Comparison of ENCODE assay signal across 28 cellular contexts in the genomic region with DNA sequence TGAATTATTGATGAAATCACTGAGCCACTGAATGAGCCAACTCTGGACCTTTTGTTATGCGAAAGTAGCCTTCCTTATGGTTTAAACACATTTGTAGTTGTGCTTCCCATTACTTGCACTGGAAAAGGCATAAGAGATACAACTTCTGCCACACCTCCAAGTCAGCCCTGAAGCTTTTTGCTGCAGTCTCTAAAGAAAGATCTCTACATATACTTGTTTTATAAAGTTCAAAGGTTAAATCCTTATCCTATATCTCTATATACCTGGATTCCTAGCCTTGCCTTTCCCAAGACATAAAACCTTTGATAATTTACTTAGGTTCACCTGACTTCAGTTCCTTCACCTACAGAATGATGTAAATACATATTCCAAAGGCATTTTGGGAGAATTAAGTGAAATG.
"Had no signal": no experiment of that assay in that cellular context is flagged by ENCODE, and none has a peak within 500 bp of the region (broad histone marks: within the 10 kb centered on the region; RNA-seq: fewer than 3 reads in every experiment).

No MANE protein-coding gene starts in this region.

- DNase-seq: natural killer cell; occipital lobe; ovary; posterior cingulate gyrus; psoas muscle; right cardiac atrium; right lobe of liver; sigmoid colon; spleen; stimulated activated CD4-positive, alpha-beta T cell treated with anti-CD3 and anti-CD28 coated beads, Interleukin-12 subunit alpha, Interleukin-12 subunit beta, amount 100 ng/mL, for 4 hours; stimulated activated CD4-positive, alpha-beta T cell treated with anti-CD3 and anti-CD28 coated beads, Interleukin-1b, Interleukin-23, amount 100 ng/mL, for 48 hours; stimulated activated CD4-positive, alpha-beta T cell treated with anti-CD3 and anti-CD28 coated beads, Interleukin-4, amount 100 ng/mL, for 1 hour; stimulated activated CD4-positive, alpha-beta T cell treated with anti-CD3 and anti-CD28 coated beads, Interleukin-4, amount 100 ng/mL, for 4 hours; stimulated activated CD8-positive, alpha-beta memory T cell treated with anti-CD3 and anti-CD28 coated beads, Interleukin-4, amount 100 ng/mL, for 48 hours; stimulated activated naive CD4-positive, alpha-beta T cell; stimulated activated naive CD8-positive, alpha-beta T cell treated with anti-CD3 and anti-CD28 coated beads, Interleukin-15, amount 100 ng/mL, for 72 hours; stimulated activated naive CD8-positive, alpha-beta T cell treated with anti-CD3 and anti-CD28 coated beads, Interleukin-15, Interleukin-2, amounts not matched to agents 100 U/mL and 50 U/mL, for 24 hours; substantia nigra; testis; tibial artery; transverse colon; upper lobe of right lung; uterus had no signal

- H3K27me3 ChIP-seq: neural progenitor cell, ovary, right lobe of liver, sigmoid colon, spleen, suprapubic skin, testis, tibial artery, transverse colon, upper lobe of right lung, uterus had no signal

- ATAC-seq: natural killer cell; psoas muscle; right cardiac atrium; right lobe of liver; stimulated activated memory B cell treated with anti-CD40 and anti-IgM and Interleukin-4, amounts not matched to agents 10 μg/mL and 1 μg/mL and 100 μg/mL, for 72 hours; stimulated activated naive CD8-positive, alpha-beta T cell treated with anti-CD3 and anti-CD28 coated beads, Interleukin-15, amount 100 ng/mL, for 72 hours; stimulated activated naive CD8-positive, alpha-beta T cell treated with anti-CD3 and anti-CD28 coated beads, Interleukin-15, Interleukin-2, amounts not matched to agents 100 U/mL and 50 U/mL, for 24 hours; upper lobe of right lung had no signal

- H3K9me3 ChIP-seq: ovary, psoas muscle, right lobe of liver, sigmoid colon, spleen, suprapubic skin, testis, tibial artery, transverse colon, upper lobe of right lung, uterus had no signal

- H3K4me1 ChIP-seq: neural progenitor cell, parathyroid adenoma, right lobe of liver, spleen, suprapubic skin, testis, upper lobe of right lung, uterus had no signal

- H3K79me2 ChIP-seq: parathyroid adenoma had no signal

- H3K27ac ChIP-seq: neural progenitor cell, ovary, parathyroid adenoma, psoas muscle, right lobe of liver, sigmoid colon, spleen, suprapubic skin, testis, tibial artery, transverse colon, upper lobe of right lung, uterus had no signal

- H3K4me2 ChIP-seq: neural progenitor cell, smooth muscle cell had no signal

- H3K4me3 ChIP-seq: neural progenitor cell, ovary, psoas muscle, right lobe of liver, sigmoid colon, smooth muscle cell, spleen, suprapubic skin, testis, tibial artery, transverse colon, upper lobe of right lung, uterus had no signal

- H3K36me3 ChIP-seq: neural progenitor cell, ovary, right lobe of liver, sigmoid colon, spleen, suprapubic skin, tibial artery, transverse colon, upper lobe of right lung, uterus had no signal

- H3K9ac ChIP-seq: neural progenitor cell, parathyroid adenoma had no signal

- H2AFZ ChIP-seq: neural progenitor cell, parathyroid adenoma had no signal
